In the genomic region with DNA sequence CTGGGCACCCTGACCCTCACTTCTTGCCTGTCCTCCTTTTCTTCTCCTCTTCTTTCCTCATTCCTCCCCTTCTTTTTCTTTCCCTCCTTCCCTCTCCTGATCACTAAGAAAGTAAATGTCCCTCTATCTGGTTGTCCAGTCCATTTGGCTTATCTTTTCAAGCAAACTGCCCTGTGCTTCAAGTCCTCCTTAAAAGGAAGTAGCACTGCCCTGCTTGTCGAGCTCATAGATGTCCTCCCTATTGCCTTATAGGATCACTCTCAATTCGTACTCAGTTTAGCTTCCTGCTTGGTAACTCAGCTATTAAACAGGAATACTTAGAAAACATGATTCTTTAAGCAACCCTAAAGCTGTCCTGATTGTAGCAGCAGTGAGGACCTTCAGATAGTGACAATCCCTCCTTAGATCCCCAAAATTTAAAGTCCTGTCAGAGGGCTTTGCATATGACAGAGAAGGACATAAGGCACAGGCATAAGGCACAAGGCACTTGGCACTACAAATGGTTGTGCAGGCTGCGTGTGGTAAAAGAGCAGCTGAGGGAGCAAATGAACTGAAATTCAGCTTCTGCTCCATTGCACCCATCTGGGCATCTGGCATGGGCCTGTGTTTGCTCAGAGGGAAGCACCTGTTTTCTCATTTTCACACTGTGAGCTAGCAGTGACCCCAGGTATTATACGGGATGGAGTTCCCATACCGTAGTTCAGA, we compare ENCODE assay signal across 12 cellular contexts. TPM values are rescaled to one million over a fixed set of nuclear protein-coding genes. Genes with fewer than 3 reads are reported as not detected.
A peak's percentile ranks its signal among the peaks of the same experiment; 100 is the strongest.
DNase-seq lines count a peak whose midpoint lies in the region; ATAC-seq and TF ChIP-seq lines count a peak whose summit lies in the region.
"Had no signal": no experiment of that assay in that cellular context is flagged by ENCODE, and none has a peak within 500 bp of the region (broad histone marks: within the 10 kb centered on the region; RNA-seq: fewer than 3 reads in every experiment).

No MANE protein-coding gene starts in this region.

- TF ChIP-seq CTCF in GM06990 (IDR thresholded peaks at IDR 0.05; ENCODE audit: insufficient read depth, low read length, poor library complexity, severe bottlenecking): no peak
- no peak for TF ChIP-seq CTCF in MCF 10A (IDR thresholded peaks at IDR 0.05; ENCODE audit: unreplicated experiment)

- no peak overlapping the region for H3K4me3 Mint-ChIP-seq in MCF 10A (ENCODE audit: unreplicated experiment)

- no peak overlapping the region for H3K4me3 ChIP-seq in GM06990 (replicated peaks; ENCODE audit: low read depth, low read length)
- H3K4me3 ChIP-seq: adrenal gland, esophagus squamous epithelium had no signal

- no TSS peak for BruUV-seq in MCF 10A (replicated peaks; lab: Mats Ljungman, UMichigan)

- POLR2A ChIA-PET in MCF 10A (lab: Yijun Ruan, JAX): no interaction called here

- H3K27me3 ChIP-seq in GM06990 (replicated peaks; ENCODE audit: control insufficient read depth, insufficient read depth, low read length): no peaks in the 10 kb centered on the region
- H3K27me3 ChIP-seq: adrenal gland had no signal

- DNase-seq in GM06990 (ENCODE audit: extremely low read depth, insufficient read length) (peak; percentile 55), cerebellum (ENCODE audit: low spot score) (peak; percentile 85), MCF 10A (ENCODE audit: unreplicated experiment) (no peak), NCI-H187 (lab: John Stamatoyannopoulos, UW) (no peak), NCI-H1105 treated with DMSO at 0.1 percent for 48 hours (lab: John Stamatoyannopoulos, UW) (no peak)
- DNase-seq: adrenal gland, esophagus squamous epithelium, left ventricle myocardium superior had no signal

- intact Hi-C loops in MCF 10A (cut with micrococcal nuclease): no loop called here

- ATAC-seq in GM19468 (IDR thresholded peaks at IDR 0.05; ENCODE audit: extremely low read depth, unreplicated experiment) (peak; percentile 28), HG03460 (IDR thresholded peaks at IDR 0.05; ENCODE audit: unreplicated experiment) (peak; percentile 51), HG03439 (IDR thresholded peaks at IDR 0.05; ENCODE audit: unreplicated experiment) (no peak)
- ATAC-seq: left ventricle myocardium superior had no signal

- H3K36me3 ChIP-seq in GM06990 (ENCODE audit: control insufficient read depth, insufficient read depth, low read length): no peaks in the 10 kb centered on the region
- H3K36me3 ChIP-seq: adrenal gland, esophagus squamous epithelium had no signal

- H3K36me3 Mint-ChIP-seq in MCF 10A (ENCODE audit: insufficient read depth, unreplicated experiment): no peaks in the 10 kb centered on the region

- no peaks in the 10 kb centered on the region for H3K27me3 Mint-ChIP-seq in MCF 10A (ENCODE audit: insufficient read depth, unreplicated experiment)

- no peaks in the 10 kb centered on the region for H3K9me3 Mint-ChIP-seq in MCF 10A (ENCODE audit: unreplicated experiment)

- CTCF ChIA-PET in MCF 10A (lab: Yijun Ruan, JAX): no interaction called here

- H3K27ac Mint-ChIP-seq in MCF 10A (ENCODE audit: low read depth, unreplicated experiment): no peak overlapping the region

- H3K4me1 Mint-ChIP-seq in MCF 10A (ENCODE audit: insufficient read depth, unreplicated experiment): no peaks in the 10 kb centered on the region

RNA-seq across cellular contexts. Expression of a gene that starts 26.1 kb away (rescaled TPM):
- total RNA-seq in cerebellum: not detected
- not detected in 2 replicates for total RNA-seq in MCF 10A (2022)
- total RNA-seq: Daoy had no signal

RNA-seq across cellular contexts. Expression of a gene that starts 30.2 kb away (rescaled TPM):
- 2.1 TPM for total RNA-seq in cerebellum
- not detected in 2 replicates for total RNA-seq in MCF 10A (2022)
- total RNA-seq: Daoy had no signal

Comparison
In these comparisons a context has a peak if more than half of its experiments do, and no peak if none do; other contexts are left out.
1. DNase-seq: peak in GM06990 (single experiment) and cerebellum (single experiment); none in MCF 10A (single experiment), NCI-H187 (0 of 2) and NCI-H1105 treated with DMSO at 0.1 percent for 48 hours (single experiment).